ENCODE assay signal across 9 cellular contexts in genomic region chr2:46499392-46499785, GRCh38. TPM values are rescaled to one million over a fixed set of nuclear protein-coding genes. Genes with fewer than 3 reads are reported as not detected.
A peak's percentile ranks its signal among the peaks of the same experiment; 100 is the strongest.
DNase-seq lines count a peak whose midpoint lies in the region; ATAC-seq, FAIRE-seq and TF ChIP-seq lines count a peak whose summit lies in the region.
"Had no signal": no experiment of that assay in that cellular context is flagged by ENCODE, and none has a peak within 500 bp of the region (broad histone marks: within the 10 kb centered on the region; RNA-seq: fewer than 3 reads in every experiment).

No MANE protein-coding gene starts in this region.

- DNase-seq in BJ (ENCODE audit: low read depth): no peak
- no peak for DNase-seq in PC-9
- DNase-seq in endothelial cell of umbilical vein (ENCODE audit: low read depth, low spot score): no peak
- DNase-seq in neural progenitor cell (ENCODE audit: low spot score): no peak
- DNase-seq in NCI-H748 (lab: John Stamatoyannopoulos, UW; ENCODE audit: unreplicated experiment): no peak
- no peak for DNase-seq in iPS-NIHi7 (ENCODE audit: extremely low spot score)

- TF ChIP-seq POLR2A in endothelial cell of umbilical vein (IDR thresholded peaks at IDR 0.05; ENCODE audit: low read depth, low read length): no peak

- H3K79me2 ChIP-seq in PC-9 (ENCODE audit: low read depth) (no peaks in the 10 kb centered on the region), endothelial cell of umbilical vein (ENCODE audit: control insufficient read depth, insufficient read depth, low read length) (no peaks in the 10 kb centered on the region), neural progenitor cell (ENCODE audit: low read depth) (no peaks in the 10 kb centered on the region)

- H3F3A ChIP-seq in PC-9 (ENCODE audit: insufficient read depth, low read depth): no peaks in the 10 kb centered on the region
- H3F3A ChIP-seq in neural progenitor cell (ENCODE audit: low read depth): no peaks in the 10 kb centered on the region

- H3K36me3 Mint-ChIP-seq in neural progenitor cell: no peaks in the 10 kb centered on the region

- peaks cover 17% of the 10 kb centered on the region for H3K4me1 Mint-ChIP-seq in neural progenitor cell

- POLR2A ChIA-PET in BJ (lab: Charles Lee): no interaction called here
- POLR2A ChIA-PET in PC-9 (lab: Charles Lee; ENCODE audit: unreplicated experiment): no interaction called here
- POLR2A ChIA-PET in endothelial cell of umbilical vein (lab: Charles Lee): no interaction called here

- intact Hi-C loops in PC-9 (cut with micrococcal nuclease; ENCODE audit: unreplicated experiment) (no loop called here), endothelial cell of umbilical vein (cut with micrococcal nuclease) (no loop called here)

- H3K27me3 ChIP-seq in BJ (ENCODE audit: control insufficient read depth, insufficient read depth, low read length) (no peaks in the 10 kb centered on the region), PC-9 (ENCODE audit: insufficient read depth, low read depth) (no peaks in the 10 kb centered on the region), endothelial cell of umbilical vein (ENCODE audit: control insufficient read depth in 2 of 2, insufficient read depth in 2 of 2, low read length in 2 of 2) (no peaks in the 10 kb centered on the region), neural progenitor cell (peaks cover 45% of the 10 kb centered on the region)

- H4K20me1 ChIP-seq in PC-9 (ENCODE audit: insufficient read depth): no peaks in the 10 kb centered on the region
- no peaks in the 10 kb centered on the region for H4K20me1 ChIP-seq in endothelial cell of umbilical vein (replicated peaks; ENCODE audit: control insufficient read depth, extremely low read depth, insufficient read depth, low read length)
- no peaks in the 10 kb centered on the region for H4K20me1 ChIP-seq in neural progenitor cell (ENCODE audit: low read depth)

- peak; percentile 44 for FAIRE-seq in endothelial cell of umbilical vein (lab: Jason Lieb, UNC)

- CTCF ChIA-PET in BJ (lab: Yijun Ruan, JAX): no interaction called here
- CTCF ChIA-PET in PC-9 (lab: Charles Lee): no interaction called here
- CTCF ChIA-PET in endothelial cell of umbilical vein (lab: Charles Lee): no interaction called here

- H3K4me2 ChIP-seq in PC-9 (peak overlapping the region; percentile 84), endothelial cell of umbilical vein (ENCODE audit: insufficient read depth, low read length) (peak overlapping the region; percentile 96), neural progenitor cell (peak overlapping the region; percentile 85)

- H2AFZ ChIP-seq in PC-9 (peak overlapping the region; percentile 84), endothelial cell of umbilical vein (ENCODE audit: low read depth, low read length) (peak overlapping the region; percentile 92), neural progenitor cell (replicated peaks) (no peak overlapping the region)

- TSS peak; percentile 49 for BruUV-seq in PC-9 (replicated peaks; lab: Mats Ljungman, UMichigan)
- no TSS peak for BruUV-seq in endothelial cell of umbilical vein (replicated peaks; lab: Mats Ljungman, UMichigan)

- no peak for ATAC-seq in HG03378 (IDR thresholded peaks at IDR 0.05; ENCODE audit: unreplicated experiment)
- no peak for ATAC-seq in GM18867 (IDR thresholded peaks at IDR 0.05; ENCODE audit: unreplicated experiment)

- no peak overlapping the region for H3K27ac Mint-ChIP-seq in neural progenitor cell

- peak overlapping the region; percentile 68 for H3K4me3 ChIP-seq in BJ (ENCODE audit: low read depth, low read length)
- H3K4me3 ChIP-seq in PC-9: peak overlapping the region; percentile 60
- H3K4me3 ChIP-seq in endothelial cell of umbilical vein (replicated peaks in 1 of 3; ENCODE audit: insufficient read depth in 1 of 3, low read depth in 1 of 3, low read length in 3 of 3): peak overlapping the region; percentile 38 to 80 (median 63)
- peak overlapping the region; percentile 50 for H3K4me3 ChIP-seq in neural progenitor cell

- peak overlapping the region; percentile 94 for H3K4me3 Mint-ChIP-seq in neural progenitor cell

- no peak for TF ChIP-seq CTCF in BJ (IDR thresholded peaks at IDR 0.05; ENCODE audit: insufficient read depth, low read depth, low read length)
- TF ChIP-seq CTCF in PC-9 (conservative IDR thresholded peaks at IDR 0.05): no peak
- no peak for TF ChIP-seq CTCF in endothelial cell of umbilical vein (IDR thresholded peaks at IDR 0.05; ENCODE audit: extremely low read depth in 1 of 2, insufficient read depth in 1 of 2, low read depth in 1 of 2, low read length in 2 of 2)
- TF ChIP-seq CTCF in neural progenitor cell (IDR thresholded peaks at IDR 0.05): no peak

- H3K9me3 ChIP-seq in PC-9 (ENCODE audit: insufficient read depth, low read depth) (no peaks in the 10 kb centered on the region), endothelial cell of umbilical vein (replicated peaks; ENCODE audit: control insufficient read depth, insufficient read depth, low read length) (no peaks in the 10 kb centered on the region), neural progenitor cell (ENCODE audit: low read depth) (no peaks in the 10 kb centered on the region)

- H3K4me1 ChIP-seq in PC-9 (replicated peaks; ENCODE audit: insufficient read depth): peaks cover 12% of the 10 kb centered on the region
- H3K4me1 ChIP-seq in endothelial cell of umbilical vein (ENCODE audit: control insufficient read depth, extremely low read depth, insufficient read depth, low read length): peaks cover 6% of the 10 kb centered on the region
- H3K4me1 ChIP-seq in neural progenitor cell: peaks cover 7% of the 10 kb centered on the region

- no peaks in the 10 kb centered on the region for H3K9me1 ChIP-seq in endothelial cell of umbilical vein (replicated peaks; ENCODE audit: control insufficient read depth, extremely low read depth, insufficient read depth, low read length)

- H3K9ac ChIP-seq in endothelial cell of umbilical vein (replicated peaks; ENCODE audit: extremely low read depth, insufficient read depth, low read length) (peak overlapping the region; percentile 18), neural progenitor cell (no peak overlapping the region)

- H3K36me3 ChIP-seq in BJ (ENCODE audit: control insufficient read depth, insufficient read depth, low read length) (no peaks in the 10 kb centered on the region), PC-9 (ENCODE audit: low read depth) (no peaks in the 10 kb centered on the region), endothelial cell of umbilical vein (ENCODE audit: control insufficient read depth in 2 of 2, extremely low read depth in 1 of 2, insufficient read depth in 2 of 2, low read length in 2 of 2) (no peaks in the 10 kb centered on the region), neural progenitor cell (no peaks in the 10 kb centered on the region)

- H3K27me3 Mint-ChIP-seq in neural progenitor cell (ENCODE audit: insufficient read depth, low read depth): peaks cover 7% of the 10 kb centered on the region

- no peaks in the 10 kb centered on the region for H3K9me3 Mint-ChIP-seq in neural progenitor cell

- H3K9me2 ChIP-seq in PC-9 (ENCODE audit: insufficient read depth): no peaks in the 10 kb centered on the region

- no peak overlapping the region; the same call in 1 of the 2 replicates for H3K27ac ChIP-seq in PC-9
- H3K27ac ChIP-seq in endothelial cell of umbilical vein (ENCODE audit: insufficient read depth, low read depth, low read length): no peak overlapping the region
- no peak overlapping the region for H3K27ac ChIP-seq in neural progenitor cell

- dilution Hi-C loops in endothelial cell of umbilical vein (cut with MboI; ENCODE audit: extremely low pct_ligation_motif_present, low sequenced_read_pairs): no loop called here

TF ChIP-seq in endothelial cell of umbilical vein, 7 proteins besides CTCF, POLR2A, EP300 and RAD21 (continues in another document):
- no peak for TF ChIP-seq MAX (IDR thresholded peaks at IDR 0.05; ENCODE audit: insufficient read depth, insufficient read length)

RNA-seq across cellular contexts. Expression of gene TMEM247, which starts 20.0 kb away (rescaled TPM):
- polyA plus RNA-seq in BJ (2011; rRNA removed): not detected in 2 replicates
- polyA minus RNA-seq in BJ (2011; rRNA and poly(A)+ RNA removed): not detected in 2 replicates
- total RNA-seq in PC-9 (2021): not detected in 2 replicates
- not detected in 2 replicates for total RNA-seq in endothelial cell of umbilical vein
- polyA plus RNA-seq in endothelial cell of umbilical vein: not detected in 2 replicates
- polyA plus RNA-seq in endothelial cell of umbilical vein (2011; cell fraction: cytosol; rRNA removed): not detected in 2 replicates
- not detected in 2 replicates for polyA plus RNA-seq in endothelial cell of umbilical vein (2011; cell fraction: nucleus; rRNA removed)
- polyA plus RNA-seq in endothelial cell of umbilical vein (2012): not detected in 2 replicates
- polyA minus RNA-seq in endothelial cell of umbilical vein: not detected in 2 replicates
- polyA minus RNA-seq in endothelial cell of umbilical vein (2011; cell fraction: cytosol; rRNA and poly(A)+ RNA removed): not detected
- not detected in 2 replicates for polyA minus RNA-seq in endothelial cell of umbilical vein (2011; cell fraction: nucleus; rRNA and poly(A)+ RNA removed)
- total RNA-seq in neural progenitor cell (ENCODE audit: low replicate concordance): not detected in 2 replicates
- total RNA-seq: subcutaneous adipose tissue had no signal

RNA-seq across cellular contexts. Expression of gene RHOQ, which starts 42.9 kb away (rescaled TPM):
- polyA plus RNA-seq in BJ (2011; rRNA removed) (43.5 and 71.4 TPM in 2 replicates), endothelial cell of umbilical vein (18.1 and 19.0 TPM in 2 replicates)
- polyA minus RNA-seq in BJ (2011; rRNA and poly(A)+ RNA removed): 39.1 and 40.1 TPM in 2 replicates
- total RNA-seq in PC-9 (2021) (19.5 and 19.7 TPM in 2 replicates), endothelial cell of umbilical vein (20.5 and 34.0 TPM in 2 replicates), neural progenitor cell (ENCODE audit: low replicate concordance) (17.4 and 20.8 TPM in 2 replicates)
- polyA plus RNA-seq in endothelial cell of umbilical vein (2011; cell fraction: cytosol; rRNA removed): 13.9 and 15.8 TPM in 2 replicates
- 28.4 and 30.2 TPM in 2 replicates for polyA plus RNA-seq in endothelial cell of umbilical vein (2011; cell fraction: nucleus; rRNA removed)
- 33.6 and 35.2 TPM in 2 replicates for polyA plus RNA-seq in endothelial cell of umbilical vein (2012)
- polyA minus RNA-seq in endothelial cell of umbilical vein: 21.2 and 22.0 TPM in 2 replicates
- 2.9 TPM for polyA minus RNA-seq in endothelial cell of umbilical vein (2011; cell fraction: cytosol; rRNA and poly(A)+ RNA removed)
- polyA minus RNA-seq in endothelial cell of umbilical vein (2011; cell fraction: nucleus; rRNA and poly(A)+ RNA removed): 24.7 and 25.1 TPM in 2 replicates

RNA-seq across cellular contexts. Expression of gene ATP6V1E2, which starts 43.0 kb away (rescaled TPM):
- polyA plus RNA-seq in BJ (2011; rRNA removed) (5.1 and 6.4 TPM in 2 replicates), endothelial cell of umbilical vein (1.4 and 1.5 TPM in 2 replicates)
- 6.4 and 6.8 TPM in 2 replicates for polyA minus RNA-seq in BJ (2011; rRNA and poly(A)+ RNA removed)
- total RNA-seq in PC-9 (2021) (23.9 and 24.1 TPM in 2 replicates), endothelial cell of umbilical vein (3.6 and 5.9 TPM in 2 replicates), neural progenitor cell (ENCODE audit: low replicate concordance) (1.9 and 3.6 TPM in 2 replicates)
- 2.1 and 2.8 TPM in 2 replicates for polyA plus RNA-seq in endothelial cell of umbilical vein (2011; cell fraction: cytosol; rRNA removed)
- 1.7 and 2.3 TPM in 2 replicates for polyA plus RNA-seq in endothelial cell of umbilical vein (2011; cell fraction: nucleus; rRNA removed)
- polyA plus RNA-seq in endothelial cell of umbilical vein (2012): 5.9 and 6.1 TPM in 2 replicates
- 3.7 and 5.9 TPM in 2 replicates for polyA minus RNA-seq in endothelial cell of umbilical vein
- 11.4 TPM for polyA minus RNA-seq in endothelial cell of umbilical vein (2011; cell fraction: cytosol; rRNA and poly(A)+ RNA removed)
- polyA minus RNA-seq in endothelial cell of umbilical vein (2011; cell fraction: nucleus; rRNA and poly(A)+ RNA removed): 1.9 and 3.2 TPM in 2 replicates
